ENCODE assay signal across 17 cellular contexts in the genomic region with DNA sequence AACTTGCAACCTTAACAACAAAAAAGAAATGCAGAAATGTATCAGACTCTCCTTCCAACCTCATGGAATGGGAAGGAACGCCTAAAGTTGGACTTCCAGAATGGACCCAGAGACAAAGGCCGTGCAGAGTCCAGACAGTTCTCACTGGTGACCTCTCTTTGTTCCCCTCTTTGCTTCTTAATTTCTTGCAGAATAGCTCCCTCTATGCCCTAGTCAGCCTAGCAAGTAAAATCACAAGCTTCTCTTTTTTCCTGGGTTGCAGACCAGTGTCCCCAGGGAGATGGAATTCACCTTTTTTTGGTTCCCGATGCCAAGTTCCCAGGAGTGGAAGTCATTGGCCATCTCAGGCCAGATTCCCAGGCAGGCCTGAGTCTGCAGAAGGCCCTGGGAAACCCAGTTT.
"Had no signal": no experiment of that assay in that cellular context is flagged by ENCODE, and none has a peak within 500 bp of the region (broad histone marks: within the 10 kb centered on the region; RNA-seq: fewer than 3 reads in every experiment).

No MANE protein-coding gene starts in this region.

- H3K36me3 Mint-ChIP-seq: activated naive CD4-positive, alpha-beta T cell treated with anti-CD3 and anti-CD28 coated beads, Interleukin-2, amount 10 ng/mL, durations not matched to agents 7 days and 5 days had no signal

- H3K4me1 Mint-ChIP-seq: activated T-helper 17 cell treated with anti-CD3 and anti-CD28 coated beads, Interleukin-2, amount 50 U/mL, for 72 hours; neural crest cell; stimulated activated naive CD8-positive, alpha-beta T cell treated with anti-CD3 and anti-CD28 coated beads, Interleukin-15, amount 100 ng/mL, for 72 hours had no signal

- FAIRE-seq: kidney, urothelium cell line had no signal

- H3K4me3 Mint-ChIP-seq: activated naive CD4-positive, alpha-beta T cell treated with anti-CD3 and anti-CD28 coated beads, Interleukin-2, amount 10 ng/mL, durations not matched to agents 7 days and 5 days; activated T-helper 17 cell treated with anti-CD3 and anti-CD28 coated beads, Interleukin-2, amount 50 U/mL, for 72 hours; neural crest cell; stimulated activated naive CD8-positive, alpha-beta T cell treated with anti-CD3 and anti-CD28 coated beads, Interleukin-15, amount 100 ng/mL, for 72 hours had no signal

- H3K27ac Mint-ChIP-seq: activated naive CD4-positive, alpha-beta T cell treated with anti-CD3 and anti-CD28 coated beads, Interleukin-2, amount 10 ng/mL, durations not matched to agents 7 days and 5 days; activated T-helper 17 cell treated with anti-CD3 and anti-CD28 coated beads, Interleukin-2, amount 50 U/mL, for 72 hours; stimulated activated naive CD8-positive, alpha-beta T cell treated with anti-CD3 and anti-CD28 coated beads, Interleukin-15, amount 100 ng/mL, for 72 hours had no signal

- H3K9me3 ChIP-seq: gastrocnemius medialis, ovary, thoracic aorta had no signal

- H3K27me3 ChIP-seq: gastrocnemius medialis, ovary had no signal

- H3K4me1 ChIP-seq: gastrocnemius medialis had no signal

- H3K36me3 ChIP-seq: gastrocnemius medialis, ovary, thoracic aorta had no signal

- H3K9me3 Mint-ChIP-seq: activated naive CD4-positive, alpha-beta T cell treated with anti-CD3 and anti-CD28 coated beads, Interleukin-2, amount 10 ng/mL, durations not matched to agents 7 days and 5 days; activated T-helper 17 cell treated with anti-CD3 and anti-CD28 coated beads, Interleukin-2, amount 50 U/mL, for 72 hours; neural crest cell; stimulated activated naive CD8-positive, alpha-beta T cell treated with anti-CD3 and anti-CD28 coated beads, Interleukin-15, amount 100 ng/mL, for 72 hours had no signal

- H3K4me3 ChIP-seq: coronary artery, gastrocnemius medialis, ovary, thoracic aorta had no signal

- ATAC-seq: activated T-helper 17 cell treated with anti-CD3 and anti-CD28 coated beads, Interleukin-2, amount 50 U/mL, for 72 hours; gastrocnemius medialis; left ventricle myocardium superior had no signal

- DNase-seq: activated CD4-positive, alpha-beta T cell treated with anti-CD3 and anti-CD28 coated beads, Interleukin-2, amount 50 U/mL, for 1 hour; activated CD4-positive, CD25-positive, alpha-beta regulatory T cell; activated naive CD4-positive, alpha-beta T cell treated with anti-CD3 and anti-CD28 coated beads, Interleukin-2, amount 10 ng/mL, durations not matched to agents 7 days and 5 days; activated T-cell treated with anti-CD3 and anti-CD28 coated beads for 4 hours; caudate nucleus; effector CD4-positive, alpha-beta T cell; gastrocnemius medialis; kidney; left ventricle myocardium superior; ovary; stimulated activated CD4-positive, alpha-beta T cell treated with anti-CD3 and anti-CD28 coated beads, Interleukin-4, amount 100 ng/mL, for 4 hours; stimulated activated naive CD8-positive, alpha-beta T cell treated with anti-CD3 and anti-CD28 coated beads, Interleukin-15, amount 100 ng/mL, for 72 hours had no signal

- H3K27ac ChIP-seq: coronary artery, gastrocnemius medialis, ovary, thoracic aorta had no signal
